In the genomic region with DNA sequence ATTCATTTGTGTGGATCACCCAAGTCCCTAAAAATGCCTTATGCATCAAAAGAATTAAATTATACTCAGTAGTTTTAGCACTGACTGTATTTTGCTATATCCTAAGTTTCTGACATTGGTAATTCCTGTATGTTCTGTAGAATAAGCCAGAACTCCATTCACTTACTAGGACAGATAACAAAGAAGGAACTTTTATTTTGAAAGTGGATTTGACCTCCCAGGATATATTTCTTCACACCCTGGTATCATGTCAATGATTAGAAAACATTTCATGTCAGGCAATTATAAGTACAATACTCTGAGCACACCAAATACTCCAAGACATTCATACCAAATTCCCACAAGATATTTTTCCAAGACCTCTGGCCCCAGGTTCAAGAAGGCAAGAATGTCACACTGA, we compare ENCODE assay signal across 26 cellular contexts. TPM values are rescaled to one million over a fixed set of nuclear protein-coding genes. Genes with fewer than 3 reads are reported as not detected.
DNase-seq lines count a peak whose midpoint lies in the region; ATAC-seq, FAIRE-seq and TF ChIP-seq lines count a peak whose summit lies in the region.
"Had no signal": no experiment of that assay in that cellular context is flagged by ENCODE, and none has a peak within 500 bp of the region (broad histone marks: within the 10 kb centered on the region; RNA-seq: fewer than 3 reads in every experiment).

No MANE protein-coding gene starts in this region.

- H3K36me3 ChIP-seq in heart left ventricle, result peaks cover 0 to 10% (median 0%) of the 10 kb centered on the region in 9 donors
- H3K36me3 ChIP-seq in left ventricle myocardium inferior, result peaks cover 16% of the 10 kb centered on the region
- H3K36me3 ChIP-seq in parathyroid adenoma (ENCODE audit: control insufficient read depth, insufficient read depth, low read length), result no peaks in the 10 kb centered on the region
- peaks cover 0 to 2% of the 10 kb centered on the region in 2 donors for H3K36me3 ChIP-seq in small intestine (ENCODE audit: control insufficient read depth in 2 of 2, insufficient read depth in 2 of 2, low read length in 2 of 2)
- no peaks in the 10 kb centered on the region for H3K36me3 ChIP-seq in esophagus muscularis mucosa
- H3K36me3 ChIP-seq: BLaER1, SJCRH30 had no signal

- no peak overlapping the region for H2AFZ ChIP-seq in parathyroid adenoma
- H2AFZ ChIP-seq: GM23248 had no signal

- no peak overlapping the region for H3K4me3 ChIP-seq in heart left ventricle
- H3K4me3 ChIP-seq in left ventricle myocardium inferior, result no peak overlapping the region
- H3K4me3 ChIP-seq in parathyroid adenoma (ENCODE audit: low read depth, low read length), result no peak overlapping the region
- no peak overlapping the region for H3K4me3 ChIP-seq in small intestine (ENCODE audit: low read depth in 1 of 2, low read length in 2 of 2)
- H3K4me3 ChIP-seq in esophagus muscularis mucosa, result no peak overlapping the region
- H3K4me3 ChIP-seq: BLaER1, GM23248, SJCRH30 had no signal

- ATAC-seq in heart left ventricle (peak in 2 of 4 donors; percentile 30 to 42), Right ventricle myocardium inferior (no peak), HG02763 (IDR thresholded peaks at IDR 0.05; ENCODE audit: unreplicated experiment) (no peak)
- ATAC-seq: Panc1 had no signal

- TF ChIP-seq EP300 in esophagus muscularis mucosa (IDR thresholded peaks at IDR 0.05), result no peak

- intact Hi-C loops in heart left ventricle (cut with DNase I), result loop anchor here in 4 of 10 donors (2.0 to 5.0 kb wide), 3 partner anchors 43 to 48 kb away; a partner anchor contains a TSS
- intact Hi-C loops in Right ventricle myocardium inferior (cut with DNase I), result loop anchor here (5.0 kb wide), 1 partner anchor 37 kb away; no protein-coding TSS in a partner anchor
- intact Hi-C loops in left ventricle myocardium inferior (cut with micrococcal nuclease), result loop anchor here (10.0 kb wide), 1 partner anchor 46 kb away; a partner anchor contains a TSS
- intact Hi-C loops in esophagus muscularis mucosa (cut with DNase I), result no loop called here

- DNase-seq in heart left ventricle (no peak), Right ventricle myocardium inferior (ENCODE audit: missing footprints) (no peak), left ventricle myocardium inferior (no peak), small intestine (peak; percentile 23), Ammon's horn (ENCODE audit: low spot score) (no peak), esophagus muscularis mucosa (ENCODE audit: extremely low spot score) (no peak)
- DNase-seq: 8988T; ACHN; CD4-positive, CD25-positive, alpha-beta regulatory T cell; GM23248; H9; IMR-90; MM.1S; NCI-H1417; NCI-H1694; NCI-H2029 treated with DMSO at 0.1 percent for 48 hours; NCI-H2227 treated with DMSO at 0.1 percent for 48 hours; NCI-H69; SJCRH30 had no signal

- H3K4me1 ChIP-seq in heart left ventricle (peaks cover 0 to 57% (median 23%) of the 10 kb centered on the region in 12 donors), left ventricle myocardium inferior (peaks cover 78% of the 10 kb centered on the region), parathyroid adenoma (peaks cover 38% of the 10 kb centered on the region), small intestine (ENCODE audit: control insufficient read depth in 2 of 2, insufficient read depth in 1 of 2, low read depth in 1 of 2, low read length in 1 of 2) (no peaks in the 10 kb centered on the region), esophagus muscularis mucosa (peaks cover 27 to 61% (median 42%) of the 10 kb centered on the region in 4 donors)
- H3K4me1 ChIP-seq: BLaER1 had no signal

- no peaks in the 10 kb centered on the region for H3K79me2 ChIP-seq in parathyroid adenoma

- TF ChIP-seq POLR2A in heart left ventricle (IDR thresholded peaks at IDR 0.05) (no peak), esophagus muscularis mucosa (IDR thresholded peaks at IDR 0.05; ENCODE audit: low read depth) (no peak)

- no peak for FAIRE-seq in small intestine (lab: Jason Lieb, UNC)
- FAIRE-seq: D721Med had no signal

- TF ChIP-seq CTCF in heart left ventricle (IDR thresholded peaks at IDR 0.05) (no peak), left ventricle myocardium inferior (IDR thresholded peaks at IDR 0.05; ENCODE audit: borderline replicate concordance) (no peak), parathyroid adenoma (IDR thresholded peaks at IDR 0.05) (no peak), esophagus muscularis mucosa (IDR thresholded peaks at IDR 0.05) (no peak)

- H3K9ac ChIP-seq in parathyroid adenoma, result no peak overlapping the region
- H3K9ac ChIP-seq: BLaER1, GM23248, KMS-11 had no signal

- peak overlapping the region; percentile 59 to 96 (median 81) for H3K27ac ChIP-seq in heart left ventricle
- peak overlapping the region; percentile 84 for H3K27ac ChIP-seq in left ventricle myocardium inferior (replicated peaks)
- peak overlapping the region; percentile 81 for H3K27ac ChIP-seq in parathyroid adenoma
- H3K27ac ChIP-seq in small intestine (ENCODE audit: low read depth in 1 of 2, low read length in 1 of 2), result no peak overlapping the region
- no peak overlapping the region for H3K27ac ChIP-seq in esophagus muscularis mucosa (replicated peaks in 1 of 4)
- H3K27ac ChIP-seq: BLaER1, GM23248, KMS-11 had no signal

- H3K27me3 ChIP-seq in heart left ventricle (no peaks in the 10 kb centered on the region), left ventricle myocardium inferior (ENCODE audit: low read depth) (no peaks in the 10 kb centered on the region), parathyroid adenoma (ENCODE audit: control insufficient read depth, insufficient read depth, low read length) (no peaks in the 10 kb centered on the region), small intestine (ENCODE audit: control insufficient read depth in 2 of 2, insufficient read depth in 2 of 2, low read length in 2 of 2) (no peaks in the 10 kb centered on the region), esophagus muscularis mucosa (no peaks in the 10 kb centered on the region)
- H3K27me3 ChIP-seq: BLaER1, SJCRH30 had no signal

- no peak overlapping the region for H3K4me2 ChIP-seq in parathyroid adenoma (ENCODE audit: low read length)
- H3K4me2 ChIP-seq: BLaER1, KMS-11 had no signal

- H3K9me3 ChIP-seq in heart left ventricle (no peaks in the 10 kb centered on the region), left ventricle myocardium inferior (replicated peaks) (no peaks in the 10 kb centered on the region), parathyroid adenoma (ENCODE audit: control insufficient read depth, low read length) (no peaks in the 10 kb centered on the region), small intestine (ENCODE audit: control insufficient read depth, low read depth) (no peaks in the 10 kb centered on the region), esophagus muscularis mucosa (no peaks in the 10 kb centered on the region)
- H3K9me3 ChIP-seq: BLaER1, SJCRH30 had no signal

RNA-seq across cellular contexts. Expression of a gene that starts 28.7 kb away (rescaled TPM):
- total RNA-seq in heart left ventricle (100 to 1,000 TPM in 2 of 9 donors, 10 to 100 TPM in 6, 1 to 10 TPM in 1; 6.2 to 374 (median 27.7) TPM), Right ventricle myocardium inferior (22.4 TPM), left ventricle myocardium inferior (29.6 TPM), esophagus muscularis mucosa (10 to 100 TPM; 19.4 to 35.6 (median 30.0) TPM)
- polyA plus RNA-seq in heart left ventricle (100 to 1,000 TPM in 1 of 2 donors, 1 to 10 TPM in 1; 9.7 to 276 TPM), small intestine (1 to 10 TPM; 2.0 to 7.0 (median 2.1) TPM)
- total RNA-seq: CD4-positive, CD25-positive, alpha-beta regulatory T cell; GM23248; H9; IMR-90; NCI-H460; SJCRH30 had no signal
- polyA plus RNA-seq: IMR-90 had no signal

RNA-seq across cellular contexts. Expression of a gene that starts 50.3 kb away (rescaled TPM):
- total RNA-seq in heart left ventricle (1 to 10 TPM in 1 of 9 donors, under 1 TPM in 7, not detected in 1; 0.37 to 1.1 (median 0.52) TPM), Right ventricle myocardium inferior (0.81 TPM), left ventricle myocardium inferior (0.16 TPM), esophagus muscularis mucosa (under 1 TPM in 1 of 4 donors, not detected in 3; 0.39 TPM)
- polyA plus RNA-seq in heart left ventricle (under 1 TPM in 1 of 2 donors, not detected in 1; 0.08 TPM), small intestine (not detected)
- total RNA-seq: CD4-positive, CD25-positive, alpha-beta regulatory T cell; GM23248; H9; IMR-90; NCI-H460; SJCRH30 had no signal
- polyA plus RNA-seq: GM23248, IMR-90 had no signal

Comparison
In these comparisons a context has a peak if more than half of its experiments do, and no peak if none do; other contexts are left out.
1. H3K27ac ChIP-seq: peak in heart left ventricle (12 of 12), left ventricle myocardium inferior (single experiment) and parathyroid adenoma (single experiment); none in small intestine (0 of 2) and esophagus muscularis mucosa (0 of 4).